8 cellular contexts compared by ENCODE assay signal in genomic region chr13:28819748-28820098, GRCh38. TPM values are rescaled to one million over a fixed set of nuclear protein-coding genes. Genes with fewer than 3 reads are reported as not detected.
DNase-seq lines count a peak whose midpoint lies in the region; ATAC-seq, FAIRE-seq and TF ChIP-seq lines count a peak whose summit lies in the region.

No MANE protein-coding gene starts in this region.

- no peak for FAIRE-seq in bronchial epithelial cell (lab: Jason Lieb, UNC)

- H3K36me3 ChIP-seq in HUES48 (ENCODE audit: control insufficient read depth, insufficient read depth, low read length): no peaks in the 10 kb centered on the region
- H3K36me3 ChIP-seq in bronchial epithelial cell (ENCODE audit: control insufficient read depth, insufficient read depth, low read length): no peaks in the 10 kb centered on the region

- no peaks in the 10 kb centered on the region for H3K9me3 ChIP-seq in HUES48 (ENCODE audit: control insufficient read depth, insufficient read depth, low read length)

- peak; percentile 24 for TF ChIP-seq CTCF in bronchial epithelial cell (IDR thresholded peaks at IDR 0.05; ENCODE audit: insufficient read depth, low read length, severe bottlenecking)

- 0 out of 2 replicates have a peak, but pooled peaks cover 5% of the 10 kb centered on the region for H3K4me1 ChIP-seq in HUES48 (ENCODE audit: control insufficient read depth, insufficient read depth, low read length)

- DNase-seq in NCI-H187 (lab: John Stamatoyannopoulos, UW) (peak; percentile 15 to 44), NCI-H187 treated with DMSO at 0.1 percent for 48 hours (lab: John Stamatoyannopoulos, UW) (no peak), T-helper 2 cell (peak in 3 of 5 experiments; percentile 37 to 67 (median 38)), bronchial epithelial cell (ENCODE audit: low read depth) (no peak), kidney tubule cell (ENCODE audit: low spot score) (peak; percentile 50)
- DNase-seq in stimulated activated CD8-positive, alpha-beta memory T cell treated with anti-CD3 and anti-CD28 coated beads, Interleukin-15, amount 100 ng/mL, for 48 hours (ENCODE audit: low read depth in 2 of 2): peak; percentile 17 to 28

- ATAC-seq in HG03469 (IDR thresholded peaks at IDR 0.05; ENCODE audit: unreplicated experiment): no peak

- no peak overlapping the region for H3K9ac ChIP-seq in HUES48 (ENCODE audit: low read depth, low read length)

- H3K27ac ChIP-seq in HUES48 (ENCODE audit: low read depth, low read length): no peak overlapping the region

- H3K27me3 ChIP-seq in HUES48 (ENCODE audit: control insufficient read depth, insufficient read depth, low read length) (peaks cover 67% of the 10 kb centered on the region), bronchial epithelial cell (ENCODE audit: control insufficient read depth, insufficient read depth, low read length) (peaks cover 7% of the 10 kb centered on the region)

- H3K4me3 ChIP-seq in HUES48 (ENCODE audit: low read depth, low read length): peak overlapping the region; percentile 80
- peak overlapping the region; percentile 6 for H3K4me3 ChIP-seq in bronchial epithelial cell (ENCODE audit: low read depth, low read length)

RNA-seq across cellular contexts. Expression of gene MTUS2, which starts 0.4 kb away (rescaled TPM):
- not detected in 2 replicates for total RNA-seq in bronchial epithelial cell

Comparison
In these comparisons a context has a peak if more than half of its experiments do, and no peak if none do; other contexts are left out.
1. DNase-seq: peak in NCI-H187 (2 of 2), T-helper 2 cell (3 of 5), kidney tubule cell (single experiment) and stimulated activated CD8-positive, alpha-beta memory T cell treated with anti-CD3 and anti-CD28 coated beads, Interleukin-15, amount 100 ng/mL, for 48 hours (2 of 2); none in NCI-H187 treated with DMSO at 0.1 percent for 48 hours (single experiment) and bronchial epithelial cell (single experiment).